In genomic region chr11:36594316-36594989, GRCh38 we compare ENCODE assay signal across 1 cellular context.
A peak's percentile ranks its signal among the peaks of the same experiment; 100 is the strongest.
TF ChIP-seq lines count a peak whose summit lies in the region.

IFTAP (plus strand) TSS chr11:36594502; CDS start chr11:36610104, 15,602 bp downstream.

TF ChIP-seq in GM12878, 131 proteins besides CTCF, POLR2A, EP300 and RAD21 (continued from another document and continues in another):
- TF ChIP-seq MAX (IDR thresholded peaks at IDR 0.05; ENCODE audit: low read depth, low read length) (no peak), RELA (IDR thresholded peaks at IDR 0.05; ENCODE audit: borderline replicate concordance, partially characterized antibody) (no peak), ZBTB4 (CRISPR knock-in tag; IDR thresholded peaks at IDR 0.05) (no peak), SMARCA5 (IDR thresholded peaks at IDR 0.05) (no peak), YBX1 (IDR thresholded peaks at IDR 0.05) (no peak), ATF7 (IDR thresholded peaks at IDR 0.05; ENCODE audit: low read depth) (no peak), ZBTB40 (IDR thresholded peaks at IDR 0.05; ENCODE audit: borderline replicate concordance) (peak; percentile 69), SPI1 (IDR thresholded peaks at IDR 0.05; ENCODE audit: borderline replicate concordance, insufficient read depth, low read depth, low read length) (no peak), RBBP5 (conservative IDR thresholded peaks at IDR 0.05) (no peak), TCF3 (IDR thresholded peaks at IDR 0.05; ENCODE audit: borderline replicate concordance, insufficient read depth, low read depth, low read length) (no peak), ZBTB11 (CRISPR knock-in tag; IDR thresholded peaks at IDR 0.05) (peak; percentile 89), ZZZ3 (IDR thresholded peaks at IDR 0.05; ENCODE audit: control insufficient read depth, insufficient read length, low read depth) (no peak), GABPA (IDR thresholded peaks at IDR 0.05; ENCODE audit: low read depth) (peak; percentile 78), BCL11A (IDR thresholded peaks at IDR 0.05; ENCODE audit: low read depth, low read length) (no peak), MYB (IDR thresholded peaks at IDR 0.05; ENCODE audit: borderline replicate concordance, low read depth, low read length) (no peak), BRCA1 (IDR thresholded peaks at IDR 0.05; ENCODE audit: low read depth, low read length) (no peak), SMC3 (IDR thresholded peaks at IDR 0.05; ENCODE audit: borderline replicate concordance, low read length) (no peak), POU2F2 (IDR thresholded peaks at IDR 0.05; ENCODE audit: borderline replicate concordance, low read depth, low read length) (no peak), CHD1 (IDR thresholded peaks at IDR 0.05; ENCODE audit: low read depth, low read length) (no peak), RB1 (IDR thresholded peaks at IDR 0.05; ENCODE audit: borderline replicate concordance) (no peak), NFYA (IDR thresholded peaks at IDR 0.05; ENCODE audit: borderline replicate concordance, low read depth, low read length) (no peak), PAX5 (IDR thresholded peaks at IDR 0.05; ENCODE audit: borderline replicate concordance, low read depth, low read length) (no peak), POLR2AphosphoS2 (IDR thresholded peaks at IDR 0.05; ENCODE audit: low read depth, low read length) (no peak), PAX8 (IDR thresholded peaks at IDR 0.05) (no peak), ZNF592 (IDR thresholded peaks at IDR 0.05) (no peak), HCFC1 (IDR thresholded peaks at IDR 0.05; ENCODE audit: low read length) (peak; percentile 67), NBN (IDR thresholded peaks at IDR 0.05) (no peak), TCF12 (IDR thresholded peaks at IDR 0.05; ENCODE audit: low read depth, low read length) (no peak), NKRF (conservative IDR thresholded peaks at IDR 0.05) (no peak), RUNX3 (IDR thresholded peaks at IDR 0.05; ENCODE audit: low read length) (peak; percentile 1; the same call in 1 of the 2 replicates), BCL3 (IDR thresholded peaks at IDR 0.05; ENCODE audit: borderline replicate concordance, insufficient read depth, low read depth, low read length, poor library complexity, severe bottlenecking) (no peak), YY1 (IDR thresholded peaks at IDR 0.05; ENCODE audit: low read depth, low read length) (no peak), SIX5 (IDR thresholded peaks at IDR 0.05; ENCODE audit: low read depth, low read length, severe bottlenecking) (peak; percentile 88), CREB1 (IDR thresholded peaks at IDR 0.05; ENCODE audit: low read depth) (no peak), SMAD5 (IDR thresholded peaks at IDR 0.05; ENCODE audit: low read depth) (no peak), TARDBP (IDR thresholded peaks at IDR 0.05; ENCODE audit: borderline replicate concordance) (no peak), CBX3 (IDR thresholded peaks at IDR 0.05; ENCODE audit: borderline replicate concordance, low read depth) (no peak), NFXL1 (IDR thresholded peaks at IDR 0.05; ENCODE audit: borderline replicate concordance) (no peak), ATF2 (IDR thresholded peaks at IDR 0.05; ENCODE audit: low read length) (no peak)
